ENCODE assay signal across 9 cellular contexts in the genomic region with DNA sequence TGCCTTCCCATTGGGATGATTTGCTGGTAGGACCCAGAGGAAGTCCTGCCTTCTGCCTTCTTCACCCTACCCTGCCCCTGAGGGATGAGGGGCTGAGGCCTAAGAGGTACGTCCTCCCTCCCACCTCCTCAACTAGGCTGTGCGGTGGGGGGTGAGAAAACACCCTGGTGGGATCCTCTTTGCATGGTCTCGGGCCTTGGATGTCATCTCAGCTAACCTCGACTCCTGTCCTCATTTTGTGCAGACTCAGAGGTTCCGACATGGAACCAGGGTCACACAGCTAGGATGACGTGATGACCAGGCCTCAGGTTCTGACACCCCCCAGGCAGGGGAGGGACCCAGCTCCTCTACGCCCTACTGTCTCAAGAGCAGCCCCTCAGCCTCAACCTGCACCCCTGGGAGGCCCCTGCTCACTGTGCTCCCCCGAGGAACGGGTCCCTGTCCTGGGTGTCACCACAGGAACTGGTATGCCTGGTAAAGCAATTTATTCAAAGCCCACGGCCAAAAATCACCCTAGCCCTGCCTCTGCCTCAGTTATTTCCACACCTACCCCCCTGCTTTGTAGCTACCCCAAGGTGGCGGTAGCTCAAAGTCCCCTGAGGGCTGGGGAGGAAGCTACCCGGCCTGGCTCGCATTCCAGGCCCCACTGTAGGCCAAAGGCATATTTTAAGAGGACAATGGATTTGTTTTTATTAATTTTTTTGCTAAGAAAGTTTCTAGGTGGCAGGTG. TPM values are rescaled to one million over a fixed set of nuclear protein-coding genes. Genes with fewer than 3 reads are reported as not detected.
DNase-seq lines count a peak whose midpoint lies in the region; ATAC-seq, FAIRE-seq and TF ChIP-seq lines count a peak whose summit lies in the region.
"Had no signal": no experiment of that assay in that cellular context is flagged by ENCODE, and none has a peak within 500 bp of the region (broad histone marks: within the 10 kb centered on the region; RNA-seq: fewer than 3 reads in every experiment).

No MANE protein-coding gene starts in this region.

- H3K79me2 ChIP-seq in smooth muscle cell (ENCODE audit: low read depth), result no peaks in the 10 kb centered on the region

- H3K27me3 Mint-ChIP-seq in activated CD4-positive, alpha-beta memory T cell treated with anti-CD3 and anti-CD28 coated beads, Interleukin-2, amount 10 ng/mL, durations not matched to agents 7 days and 5 days, result no peaks in the 10 kb centered on the region

- no peaks in the 10 kb centered on the region for H3K9me3 Mint-ChIP-seq in activated CD4-positive, alpha-beta memory T cell treated with anti-CD3 and anti-CD28 coated beads, Interleukin-2, amount 10 ng/mL, durations not matched to agents 7 days and 5 days

- ATAC-seq in right cardiac atrium, result peak in 1 of 2 donors; percentile 2
- no peak for ATAC-seq in GM19455 (IDR thresholded peaks at IDR 0.05; ENCODE audit: unreplicated experiment)

- no peaks in the 10 kb centered on the region for H3K36me3 ChIP-seq in smooth muscle cell (ENCODE audit: low read depth)

- H3K27me3 ChIP-seq in right cardiac atrium (ENCODE audit: control insufficient read depth, insufficient read depth) (no peaks in the 10 kb centered on the region), smooth muscle cell (ENCODE audit: low read depth) (no peaks in the 10 kb centered on the region)

- no peak for TF ChIP-seq POLR2A in H54 (IDR thresholded peaks at IDR 0.05; ENCODE audit: low read depth, low read length)

- intact Hi-C loops in right cardiac atrium (cut with DNase I), result loop anchor here in 1 of 4 donors (5.0 kb wide), 1 partner anchor 39 kb away; no protein-coding TSS in a partner anchor

- peak overlapping the region; percentile 77 for H3K4me2 ChIP-seq in smooth muscle cell

- H3K36me3 Mint-ChIP-seq in activated CD4-positive, alpha-beta memory T cell treated with anti-CD3 and anti-CD28 coated beads, Interleukin-2, amount 10 ng/mL, durations not matched to agents 7 days and 5 days (ENCODE audit: low read depth), result peaks cover 41% of the 10 kb centered on the region

- POLR2A ChIA-PET in activated CD4-positive, alpha-beta memory T cell treated with anti-CD3 and anti-CD28 coated beads, Interleukin-2, amount 10 ng/mL, durations not matched to agents 7 days and 5 days (lab: Charles Lee), result interaction anchor here (0.7 to 15.1 kb wide), 13 partner anchors 9 to 62 kb away, joined by 3 to 190 read pairs (median 4); partner anchors contain the start of genes GALK1, UNC13D, UNK and WBP2

- H3K9me3 ChIP-seq in right cardiac atrium (ENCODE audit: control insufficient read depth, low read length), result no peaks in the 10 kb centered on the region
- no peaks in the 10 kb centered on the region for H3K9me3 ChIP-seq in smooth muscle cell (replicated peaks; ENCODE audit: low read depth)

- H3K4me1 ChIP-seq in right cardiac atrium (ENCODE audit: control insufficient read depth, insufficient read depth, low read length) (peaks cover 9% of the 10 kb centered on the region), smooth muscle cell (ENCODE audit: low read depth) (no peaks in the 10 kb centered on the region)

- H2AFZ ChIP-seq in smooth muscle cell (ENCODE audit: low read depth), result no peak overlapping the region

- peak overlapping the region; percentile 44 for H3K27ac ChIP-seq in right cardiac atrium (ENCODE audit: low read length)
- H3K27ac ChIP-seq in smooth muscle cell (ENCODE audit: low read depth), result no peak overlapping the region

- no peak overlapping the region for H3K9ac ChIP-seq in smooth muscle cell (ENCODE audit: low read depth)

- H3K4me3 Mint-ChIP-seq in activated CD4-positive, alpha-beta memory T cell treated with anti-CD3 and anti-CD28 coated beads, Interleukin-2, amount 10 ng/mL, durations not matched to agents 7 days and 5 days, result peak overlapping the region; percentile 7

- WGBS in right cardiac atrium, result 65% methylated on average over 13 of the region's 13 CpGs
- WGBS in smooth muscle cell (ENCODE audit: low lambda C conversion rate), result 87% methylated on average over 13 of the region's 13 CpGs

- CTCF ChIA-PET in activated CD4-positive, alpha-beta memory T cell treated with anti-CD3 and anti-CD28 coated beads, Interleukin-2, amount 10 ng/mL, durations not matched to agents 7 days and 5 days (lab: Charles Lee), result interaction anchor here (0.7 to 3.5 kb wide), 14 partner anchors 11 to 846 kb away, joined by 3 to 23 read pairs (median 4); partner anchors contain the start of genes GALK1, TRIM65, UNK and WBP2

- no peaks in the 10 kb centered on the region for H4K20me1 ChIP-seq in smooth muscle cell (ENCODE audit: low read depth)

- H3K4me3 ChIP-seq in right cardiac atrium (ENCODE audit: low read length), result no peak overlapping the region
- no peak overlapping the region for H3K4me3 ChIP-seq in smooth muscle cell

- TF ChIP-seq CTCF in GM20000 (IDR thresholded peaks at IDR 0.05; ENCODE audit: extremely low read depth, missing control alignments), result no peak
- no peak for TF ChIP-seq CTCF in smooth muscle cell (IDR thresholded peaks at IDR 0.05; ENCODE audit: borderline replicate concordance, insufficient read depth, poor library complexity, severe bottlenecking)

- peaks cover 28% of the 10 kb centered on the region for H3K4me1 Mint-ChIP-seq in activated CD4-positive, alpha-beta memory T cell treated with anti-CD3 and anti-CD28 coated beads, Interleukin-2, amount 10 ng/mL, durations not matched to agents 7 days and 5 days

- no peak for FAIRE-seq in H54 (lab: Jason Lieb, UNC)

- H3F3A ChIP-seq in smooth muscle cell (ENCODE audit: low read depth), result no peaks in the 10 kb centered on the region

- DNase-seq in GM20000 (ENCODE audit: low spot score), result peak; percentile 25
- DNase-seq in activated CD4-positive, alpha-beta memory T cell treated with anti-CD3 and anti-CD28 coated beads, Interleukin-2, amount 10 ng/mL, durations not matched to agents 7 days and 5 days, result no peak
- DNase-seq in right cardiac atrium, result peak in 2 of 3 donors; percentile 51 to 53
- no peak for DNase-seq in smooth muscle cell (lab: John Stamatoyannopoulos, UW; ENCODE audit: unreplicated experiment)
- no peak for DNase-seq in activated CD8-positive, alpha-beta memory T cell treated with anti-CD3 and anti-CD28 coated beads, Interleukin-2, amount 50 U/mL, for 4 hours
- DNase-seq in activated CD4-positive, alpha-beta T cell treated with anti-CD3 and anti-CD28 coated beads, Interleukin-2, amount 50 U/mL, for 1 hour, result no peak
- DNase-seq in H54 (ENCODE audit: insufficient read length, low spot score), result no peak

- peak overlapping the region; percentile 49 for H3K27ac Mint-ChIP-seq in activated CD4-positive, alpha-beta memory T cell treated with anti-CD3 and anti-CD28 coated beads, Interleukin-2, amount 10 ng/mL, durations not matched to agents 7 days and 5 days

RNA-seq across cellular contexts. Expression of gene UNC13D, which starts 17.5 kb away (rescaled TPM):
- 100 to 1,000 TPM; 179 to 190 TPM for total RNA-seq in activated CD4-positive, alpha-beta memory T cell treated with anti-CD3 and anti-CD28 coated beads, Interleukin-2, amount 10 ng/mL, durations not matched to agents 7 days and 5 days
- total RNA-seq in right cardiac atrium (10 to 100 TPM; 12.6 to 30.4 (median 27.4) TPM), smooth muscle cell (4.5 TPM in 2 replicates)
- polyA plus RNA-seq in right cardiac atrium (18.8 TPM), smooth muscle cell (2.4 and 9.6 TPM in 2 replicates)
- total RNA-seq: RPMI7951 had no signal

RNA-seq across cellular contexts. Expression of gene WBP2, which starts 28.4 kb away (rescaled TPM):
- total RNA-seq in activated CD4-positive, alpha-beta memory T cell treated with anti-CD3 and anti-CD28 coated beads, Interleukin-2, amount 10 ng/mL, durations not matched to agents 7 days and 5 days, result 100 to 1,000 TPM; 107 to 114 TPM
- total RNA-seq in right cardiac atrium, result 100 to 1,000 TPM; 112 to 128 (median 118) TPM
- polyA plus RNA-seq in right cardiac atrium, result 109 TPM
- total RNA-seq in smooth muscle cell, result 26.4 and 27.6 TPM in 2 replicates
- 91.4 and 111 TPM in 2 replicates for polyA plus RNA-seq in smooth muscle cell

RNA-seq across cellular contexts. Expression of gene UNK, which starts 42.1 kb away (rescaled TPM):
- 10 to 100 TPM; 26.1 TPM for total RNA-seq in activated CD4-positive, alpha-beta memory T cell treated with anti-CD3 and anti-CD28 coated beads, Interleukin-2, amount 10 ng/mL, durations not matched to agents 7 days and 5 days
- 10 to 100 TPM; 18.2 to 22.5 (median 19.9) TPM for total RNA-seq in right cardiac atrium
- 20.8 TPM for polyA plus RNA-seq in right cardiac atrium
- 25.4 and 39.5 TPM in 2 replicates for total RNA-seq in smooth muscle cell
- polyA plus RNA-seq in smooth muscle cell, result 26.8 and 31.5 TPM in 2 replicates

RNA-seq across cellular contexts. Expression of gene TRIM47, which starts 51.7 kb away (rescaled TPM):
- 10 to 100 TPM; 31.9 to 33.8 TPM for total RNA-seq in activated CD4-positive, alpha-beta memory T cell treated with anti-CD3 and anti-CD28 coated beads, Interleukin-2, amount 10 ng/mL, durations not matched to agents 7 days and 5 days
- 10 to 100 TPM; 24.1 to 25.9 (median 25.3) TPM for total RNA-seq in right cardiac atrium
- polyA plus RNA-seq in right cardiac atrium, result 19.2 TPM
- 3.8 and 8.7 TPM in 2 replicates for total RNA-seq in smooth muscle cell
- 16.1 and 31.7 TPM in 2 replicates for polyA plus RNA-seq in smooth muscle cell

Comparison
In these comparisons a context has a peak if more than half of its experiments do, and no peak if none do; other contexts are left out.
1. DNase-seq: peak in GM20000 (single experiment) and right cardiac atrium (2 of 3); none in activated CD4-positive, alpha-beta memory T cell treated with anti-CD3 and anti-CD28 coated beads, Interleukin-2, amount 10 ng/mL, durations not matched to agents 7 days and 5 days (single experiment), smooth muscle cell (single experiment), activated CD8-positive, alpha-beta memory T cell treated with anti-CD3 and anti-CD28 coated beads, Interleukin-2, amount 50 U/mL, for 4 hours (single experiment), activated CD4-positive, alpha-beta T cell treated with anti-CD3 and anti-CD28 coated beads, Interleukin-2, amount 50 U/mL, for 1 hour (single experiment) and H54 (single experiment).
2. RNA of gene UNC13D, which starts 17.5 kb away (total RNA-seq): 179 to 190 TPM in activated CD4-positive, alpha-beta memory T cell treated with anti-CD3 and anti-CD28 coated beads, Interleukin-2, amount 10 ng/mL, durations not matched to agents 7 days and 5 days; 12.6 to 30.4 TPM in right cardiac atrium and 4.5 TPM in smooth muscle cell; every median in the first group is over 4 times any median in the second.